In genomic region chr15:89091667-89092220, GRCh38 we compare ENCODE assay signal across 1 cellular context.
TF ChIP-seq lines count a peak whose summit lies in the region.

No MANE protein-coding gene starts in this region.

TF ChIP-seq in IMR-90, 13 proteins besides CTCF, POLR2A, EP300 and RAD21:
- TF ChIP-seq ELK1 (IDR thresholded peaks at IDR 0.05; ENCODE audit: borderline replicate concordance, low read depth, low read length) (no peak), USF2 (IDR thresholded peaks at IDR 0.05; ENCODE audit: low read depth, low read length) (no peak), NFE2L2 (IDR thresholded peaks at IDR 0.05; ENCODE audit: low read depth, low read length) (no peak), RCOR1 (IDR thresholded peaks at IDR 0.05; ENCODE audit: insufficient replicate concordance, low read length) (no peak), MAZ (IDR thresholded peaks at IDR 0.05; ENCODE audit: borderline replicate concordance, low read depth, low read length) (no peak), RFX5 (IDR thresholded peaks at IDR 0.05; ENCODE audit: low read depth, low read length) (no peak), MAFK (IDR thresholded peaks at IDR 0.05; ENCODE audit: low read depth, low read length) (no peak), CHD1 (IDR thresholded peaks at IDR 0.05; ENCODE audit: low read depth, low read length) (no peak), SMC3 (IDR thresholded peaks at IDR 0.05; ENCODE audit: low read depth, low read length) (no peak), CEBPB (IDR thresholded peaks at IDR 0.05; ENCODE audit: low read depth, low read length) (no peak), FOS (IDR thresholded peaks at IDR 0.05; ENCODE audit: low read depth, low read length) (no peak), BHLHE40 (IDR thresholded peaks at IDR 0.05; ENCODE audit: low read depth, low read length) (no peak), MXI1 (IDR thresholded peaks at IDR 0.05; ENCODE audit: borderline replicate concordance, low read depth, low read length) (no peak)
